21 cellular contexts compared by ENCODE assay signal in genomic region chr15:57171414-57171813, GRCh38.
"Had no signal": no experiment of that assay in that cellular context is flagged by ENCODE, and none has a peak within 500 bp of the region (broad histone marks: within the 10 kb centered on the region; RNA-seq: fewer than 3 reads in every experiment).

No MANE protein-coding gene starts in this region.

- H3K4me1 ChIP-seq: adrenal gland, esophagus muscularis mucosa, foreskin keratinocyte, lower lobe of right lung, parathyroid adenoma, stomach, testis had no signal

- H3K27ac ChIP-seq: adrenal gland, esophagus muscularis mucosa, foreskin keratinocyte, lower lobe of right lung, parathyroid adenoma, stomach, testis had no signal

- H2AFZ ChIP-seq: parathyroid adenoma had no signal

- H3K36me3 ChIP-seq: adrenal gland had no signal

- H3K4me3 Mint-ChIP-seq: naive thymus-derived CD8-positive, alpha-beta T cell; stimulated activated effector memory CD8-positive, alpha-beta T cell treated with anti-CD3 and anti-CD28 coated beads, Interleukin-12 subunit alpha, Interleukin-12 subunit beta, amount 100 ng/mL, for 72 hours; type B pancreatic cell had no signal

- ATAC-seq: foreskin keratinocyte; lower lobe of right lung; naive thymus-derived CD8-positive, alpha-beta T cell; sciatic nerve; stimulated activated effector memory CD8-positive, alpha-beta T cell treated with anti-CD3 and anti-CD28 coated beads, Interleukin-12 subunit alpha, Interleukin-12 subunit beta, amount 100 ng/mL, for 72 hours had no signal

- H3K9me3 ChIP-seq: adrenal gland, esophagus muscularis mucosa, lower lobe of right lung, stomach, testis had no signal

- H3K27ac Mint-ChIP-seq: naive thymus-derived CD8-positive, alpha-beta T cell; stimulated activated effector memory CD8-positive, alpha-beta T cell treated with anti-CD3 and anti-CD28 coated beads, Interleukin-12 subunit alpha, Interleukin-12 subunit beta, amount 100 ng/mL, for 72 hours; type B pancreatic cell had no signal

- H3K9me3 Mint-ChIP-seq: naive thymus-derived CD8-positive, alpha-beta T cell; stimulated activated effector memory CD8-positive, alpha-beta T cell treated with anti-CD3 and anti-CD28 coated beads, Interleukin-12 subunit alpha, Interleukin-12 subunit beta, amount 100 ng/mL, for 72 hours; type B pancreatic cell had no signal

- H3K27me3 ChIP-seq: adrenal gland, esophagus muscularis mucosa, foreskin keratinocyte, stomach, testis had no signal

- H3K79me2 ChIP-seq: parathyroid adenoma had no signal

- DNase-seq: activated CD4-positive, alpha-beta T cell treated with anti-CD3 and anti-CD28 coated beads, Interleukin-2, amount 50 U/mL, for 1 hour; activated CD8-positive, alpha-beta memory T cell treated with anti-CD3 and anti-CD28 coated beads for 24 hours; activated CD8-positive, alpha-beta memory T cell treated with anti-CD3 and anti-CD28 coated beads, Interleukin-2, amount 50 U/mL, for 48 hours; activated effector memory CD4-positive, alpha-beta T cell treated with Interleukin-2 at 50 U/mL for 16 hours; activated naive CD4-positive, alpha-beta T cell treated with anti-CD3 and anti-CD28 coated beads, Interleukin-2, amount 50 U/mL, for 16 hours; activated T-cell treated with anti-CD3 and anti-CD28 coated beads, Interleukin-2, amount 50 U/mL, for 48 hours; adrenal gland; effector CD8-positive, alpha-beta T cell; foreskin keratinocyte; hippocampal formation; islet precursor cell; lower lobe of right lung; naive thymus-derived CD8-positive, alpha-beta T cell; stimulated activated CD4-positive, alpha-beta T cell treated with anti-CD3 and anti-CD28 coated beads, Interleukin-4, amount 100 ng/mL, for 24 hours; stomach; testis had no signal

- H3K27me3 Mint-ChIP-seq: naive thymus-derived CD8-positive, alpha-beta T cell; type B pancreatic cell had no signal

- H3K9ac ChIP-seq: parathyroid adenoma had no signal

- H3K4me3 ChIP-seq: adrenal gland, esophagus muscularis mucosa, lower lobe of right lung, stomach, testis had no signal
